ENCODE assay signal across 35 cellular contexts in genomic region chr16:48745541-48745940, GRCh38.
"Had no signal": no experiment of that assay in that cellular context is flagged by ENCODE, and none has a peak within 500 bp of the region (broad histone marks: within the 10 kb centered on the region; RNA-seq: fewer than 3 reads in every experiment).

No MANE protein-coding gene starts in this region.

- H3K27me3 ChIP-seq: adrenal gland, body of pancreas, brain microvascular endothelial cell, cardiac muscle cell had no signal

- H3K4me1 ChIP-seq: adrenal gland, body of pancreas had no signal

- DNase-seq: activated CD4-positive, alpha-beta memory T cell treated with anti-CD3 and anti-CD28 coated beads, Interleukin-2, amount 10 ng/mL, durations not matched to agents 7 days and 5 days; activated CD4-positive, alpha-beta T cell treated with anti-CD3 and anti-CD28 coated beads for 1 hour; activated CD4-positive, alpha-beta T cell treated with anti-CD3 and anti-CD28 coated beads for 36 hours; activated CD4-positive, alpha-beta T cell treated with anti-CD3 and anti-CD28 coated beads, Interleukin-2, amount 10 ng/mL, durations not matched to agents 7 days and 5 days; activated CD4-positive, alpha-beta T cell treated with anti-CD3 and anti-CD28 coated beads, Interleukin-2, amount 50 U/mL, for 48 hours; activated CD4-positive, CD25-positive, alpha-beta regulatory T cell; activated CD8-positive, alpha-beta memory T cell treated with anti-CD3 and anti-CD28 coated beads for 24 hours; activated CD8-positive, alpha-beta memory T cell treated with anti-CD3 and anti-CD28 coated beads, Interleukin-2, amount 10 ng/mL, durations not matched to agents 7 days and 5 days; activated CD8-positive, alpha-beta memory T cell treated with anti-CD3 and anti-CD28 coated beads, Interleukin-2, amount 50 U/mL, for 48 hours; activated CD8-positive, alpha-beta T cell treated with anti-CD3 and anti-CD28 coated beads, Interleukin-2, amount 10 ng/mL, durations not matched to agents 7 days and 5 days; activated effector memory CD4-positive, alpha-beta T cell treated with Interleukin-2 at 50 U/mL for 16 hours; activated gamma-delta T cell; activated naive CD4-positive, alpha-beta T cell treated with anti-CD3 and anti-CD28 coated beads, Interleukin-2, amount 50 U/mL, for 16 hours; activated naive CD4-positive, alpha-beta T cell treated with Interleukin-2 at 50 U/mL for 16 hours; activated naive CD8-positive, alpha-beta T cell treated with anti-CD3 and anti-CD28 coated beads for 36 hours; activated T-cell treated with anti-CD3 and anti-CD28 coated beads, Interleukin-2, amount 50 U/mL, for 24 hours; activated T-cell treated with anti-CD3 and anti-CD28 coated beads, Interleukin-2, amount 50 U/mL, for 48 hours; adrenal gland; amniotic stem cell; aorta; body of pancreas; brain microvascular endothelial cell; caudate nucleus; cerebellar nuclear complex; T-helper 1 cell; T-helper 2 cell; T-helper 9 cell; WERI-Rb-1 had no signal

- H3K27ac Mint-ChIP-seq: activated CD4-positive, alpha-beta memory T cell treated with anti-CD3 and anti-CD28 coated beads, Interleukin-2, amount 10 ng/mL, durations not matched to agents 7 days and 5 days; activated CD4-positive, alpha-beta T cell treated with anti-CD3 and anti-CD28 coated beads for 36 hours; activated CD4-positive, alpha-beta T cell treated with anti-CD3 and anti-CD28 coated beads, Interleukin-2, amount 10 ng/mL, durations not matched to agents 7 days and 5 days; activated CD8-positive, alpha-beta memory T cell treated with anti-CD3 and anti-CD28 coated beads, Interleukin-2, amount 10 ng/mL, durations not matched to agents 7 days and 5 days; activated CD8-positive, alpha-beta T cell treated with anti-CD3 and anti-CD28 coated beads, Interleukin-2, amount 10 ng/mL, durations not matched to agents 7 days and 5 days; activated naive CD4-positive, alpha-beta T cell treated with anti-CD3 and anti-CD28 coated beads, Interleukin-2, amount 50 U/mL, for 72 hours; activated naive CD8-positive, alpha-beta T cell treated with anti-CD3 and anti-CD28 coated beads for 36 hours; activated T-cell treated with anti-CD3 and anti-CD28 coated beads, Interleukin-2, amount 50 U/mL, for 24 hours; activated T-helper 2 cell treated with anti-CD3 and anti-CD28 coated beads, Interferon-gamma antibody, Interleukin-2, Interleukin-4, amounts not matched to agents 10 μg/mL and 5 μg/mL and 100 μg/mL, durations not matched to agents 14 hours and 24 hours and 36 hours; T-helper 1 cell treated with Interleukin-12 subunit alpha and Interleukin-12 subunit beta and Interleukin-4 antibody, amounts not matched to agents 30 μg/mL and 1 μg/mL, for 36 hours; T-helper 2 cell treated with Interferon-gamma antibody and Interleukin-4, amounts not matched to agents 5 μg/mL and 100 μg/mL, for 36 hours; WTC11 had no signal

- H3K4me1 Mint-ChIP-seq: activated CD4-positive, alpha-beta memory T cell treated with anti-CD3 and anti-CD28 coated beads, Interleukin-2, amount 10 ng/mL, durations not matched to agents 7 days and 5 days; activated CD4-positive, alpha-beta T cell treated with anti-CD3 and anti-CD28 coated beads for 36 hours; activated CD4-positive, alpha-beta T cell treated with anti-CD3 and anti-CD28 coated beads, Interleukin-2, amount 10 ng/mL, durations not matched to agents 7 days and 5 days; activated CD8-positive, alpha-beta memory T cell treated with anti-CD3 and anti-CD28 coated beads, Interleukin-2, amount 10 ng/mL, durations not matched to agents 7 days and 5 days; activated naive CD8-positive, alpha-beta T cell treated with anti-CD3 and anti-CD28 coated beads for 36 hours; central memory CD8-positive, alpha-beta T cell; WTC11 had no signal

- H3K36me3 ChIP-seq: adrenal gland, brain microvascular endothelial cell, cardiac muscle cell, WERI-Rb-1 had no signal

- H3K4me3 ChIP-seq: adrenal gland, body of pancreas, cardiac muscle cell had no signal

- H3K27me3 Mint-ChIP-seq: activated CD4-positive, alpha-beta memory T cell treated with anti-CD3 and anti-CD28 coated beads, Interleukin-2, amount 10 ng/mL, durations not matched to agents 7 days and 5 days; activated CD4-positive, alpha-beta T cell treated with anti-CD3 and anti-CD28 coated beads, Interleukin-2, amount 10 ng/mL, durations not matched to agents 7 days and 5 days; activated CD8-positive, alpha-beta memory T cell treated with anti-CD3 and anti-CD28 coated beads, Interleukin-2, amount 10 ng/mL, durations not matched to agents 7 days and 5 days; activated naive CD8-positive, alpha-beta T cell treated with anti-CD3 and anti-CD28 coated beads for 36 hours; activated T-cell treated with anti-CD3 and anti-CD28 coated beads, Interleukin-2, amount 50 U/mL, for 24 hours had no signal

- H3K9me3 ChIP-seq: adrenal gland had no signal

- H3K9me3 Mint-ChIP-seq: activated T-helper 2 cell treated with anti-CD3 and anti-CD28 coated beads, Interferon-gamma antibody, Interleukin-2, Interleukin-4, amounts not matched to agents 10 μg/mL and 5 μg/mL and 100 μg/mL, durations not matched to agents 14 hours and 24 hours and 36 hours; T-helper 1 cell treated with Interleukin-12 subunit alpha and Interleukin-12 subunit beta and Interleukin-4 antibody, amounts not matched to agents 30 μg/mL and 1 μg/mL, for 36 hours had no signal

- H3K27ac ChIP-seq: adrenal gland, body of pancreas, brain microvascular endothelial cell, cardiac muscle cell, WERI-Rb-1 had no signal

- H3K36me3 Mint-ChIP-seq: activated CD8-positive, alpha-beta memory T cell treated with anti-CD3 and anti-CD28 coated beads, Interleukin-2, amount 10 ng/mL, durations not matched to agents 7 days and 5 days; activated naive CD8-positive, alpha-beta T cell treated with anti-CD3 and anti-CD28 coated beads for 36 hours had no signal

- H3K4me3 Mint-ChIP-seq: activated CD4-positive, alpha-beta memory T cell treated with anti-CD3 and anti-CD28 coated beads, Interleukin-2, amount 10 ng/mL, durations not matched to agents 7 days and 5 days; activated CD4-positive, alpha-beta T cell treated with anti-CD3 and anti-CD28 coated beads for 36 hours; activated CD4-positive, alpha-beta T cell treated with anti-CD3 and anti-CD28 coated beads, Interleukin-2, amount 10 ng/mL, durations not matched to agents 7 days and 5 days; activated CD8-positive, alpha-beta memory T cell treated with anti-CD3 and anti-CD28 coated beads, Interleukin-2, amount 10 ng/mL, durations not matched to agents 7 days and 5 days; activated CD8-positive, alpha-beta T cell treated with anti-CD3 and anti-CD28 coated beads, Interleukin-2, amount 10 ng/mL, durations not matched to agents 7 days and 5 days; activated naive CD8-positive, alpha-beta T cell treated with anti-CD3 and anti-CD28 coated beads for 36 hours; activated T-cell treated with anti-CD3 and anti-CD28 coated beads, Interleukin-2, amount 50 U/mL, for 24 hours; central memory CD8-positive, alpha-beta T cell; T-helper 1 cell treated with Interleukin-12 subunit alpha and Interleukin-12 subunit beta and Interleukin-4 antibody, amounts not matched to agents 30 μg/mL and 1 μg/mL, for 36 hours; T-helper 2 cell treated with Interferon-gamma antibody and Interleukin-4, amounts not matched to agents 5 μg/mL and 100 μg/mL, for 36 hours; WTC11 had no signal
